ENCODE assay signal across 8 cellular contexts in genomic region chr4:76984127-76984526, GRCh38. TPM values are rescaled to one million over a fixed set of nuclear protein-coding genes. Genes with fewer than 3 reads are reported as not detected.
DNase-seq lines count a peak whose midpoint lies in the region; ATAC-seq and TF ChIP-seq lines count a peak whose summit lies in the region.

No MANE protein-coding gene starts in this region.

- H2AFZ ChIP-seq in SK-N-SH (ENCODE audit: low read depth), result no peak overlapping the region

- no peaks in the 10 kb centered on the region for H3K9me3 Mint-ChIP-seq in stimulated activated effector memory CD8-positive, alpha-beta T cell treated with anti-CD3 and anti-CD28 coated beads, Interleukin-12 subunit alpha, Interleukin-12 subunit beta, amount 100 ng/mL, for 72 hours

- no peaks in the 10 kb centered on the region for H3K9me2 ChIP-seq in SK-N-SH

- no peaks in the 10 kb centered on the region for H3K27me3 ChIP-seq in SK-N-SH (ENCODE audit: insufficient read depth)
- no peaks in the 10 kb centered on the region for H3K27me3 ChIP-seq in gastroesophageal sphincter

- DNase-seq in GM13977 (ENCODE audit: low spot score) (peak; percentile 34), HEK293T (ENCODE audit: extremely low spot score) (peak; percentile 24), SK-N-SH (peak; percentile 39), NCI-H526 (lab: John Stamatoyannopoulos, UW) (no peak), NCI-H2227 treated with DMSO at 0.1 percent for 48 hours (lab: John Stamatoyannopoulos, UW) (no peak)
- DNase-seq in stimulated activated effector memory CD8-positive, alpha-beta T cell treated with anti-CD3 and anti-CD28 coated beads, Interleukin-12 subunit alpha, Interleukin-12 subunit beta, amount 100 ng/mL, for 72 hours (ENCODE audit: low spot score in 2 of 2), result no peak

- POLR2A ChIA-PET in HEK293T (lab: Yijun Ruan, JAX), result no interaction called here
- POLR2A ChIA-PET in SK-N-SH (lab: Yijun Ruan, JAX), result no interaction called here

- CTCF ChIA-PET in HEK293T (lab: Yijun Ruan, JAX), result no interaction called here
- CTCF ChIA-PET in SK-N-SH (lab: Yijun Ruan, JAX), result no interaction called here

- in situ Hi-C loops in GM13977 (cut with MboI; ENCODE audit: low pct_unique_long_range_greater_than_20kb, low sequenced_read_pairs, unreplicated experiment), result no loop called here

- H3K9me3 ChIP-seq in SK-N-SH, result no peaks in the 10 kb centered on the region
- H3K9me3 ChIP-seq in gastroesophageal sphincter, result no peaks in the 10 kb centered on the region

- H3K4me1 Mint-ChIP-seq in stimulated activated effector memory CD8-positive, alpha-beta T cell treated with anti-CD3 and anti-CD28 coated beads, Interleukin-12 subunit alpha, Interleukin-12 subunit beta, amount 100 ng/mL, for 72 hours, result peaks cover 77% of the 10 kb centered on the region

- no peak overlapping the region for H3K4me3 ChIP-seq in SK-N-SH (ENCODE audit: low read depth in 2 of 2, low read length in 1 of 2)
- H3K4me3 ChIP-seq in gastroesophageal sphincter, result no peak overlapping the region

- peaks cover 47% of the 10 kb centered on the region for H3F3A ChIP-seq in SK-N-SH (replicated peaks; ENCODE audit: insufficient read depth)

- no peaks in the 10 kb centered on the region for H3K36me3 Mint-ChIP-seq in stimulated activated effector memory CD8-positive, alpha-beta T cell treated with anti-CD3 and anti-CD28 coated beads, Interleukin-12 subunit alpha, Interleukin-12 subunit beta, amount 100 ng/mL, for 72 hours

- ATAC-seq in gastroesophageal sphincter, result peak; percentile 17
- ATAC-seq in stimulated activated effector memory CD8-positive, alpha-beta T cell treated with anti-CD3 and anti-CD28 coated beads, Interleukin-12 subunit alpha, Interleukin-12 subunit beta, amount 100 ng/mL, for 72 hours, result peak; percentile 58
- ATAC-seq in GM19324 (IDR thresholded peaks at IDR 0.05; ENCODE audit: low FRiP score, unreplicated experiment), result no peak

- peak overlapping the region; percentile 59; the same call in 1 of the 2 replicates for H3K9ac ChIP-seq in SK-N-SH

- peak; percentile 52 for TF ChIP-seq RAD21 in SK-N-SH (IDR thresholded peaks at IDR 0.05; ENCODE audit: low read length)

- H3K27ac Mint-ChIP-seq in stimulated activated effector memory CD8-positive, alpha-beta T cell treated with anti-CD3 and anti-CD28 coated beads, Interleukin-12 subunit alpha, Interleukin-12 subunit beta, amount 100 ng/mL, for 72 hours, result no peak overlapping the region

- no peak for TF ChIP-seq POLR2A in gastroesophageal sphincter (IDR thresholded peaks at IDR 0.05)

- peaks cover 17 to 54% of the 10 kb centered on the region in 2 experiments for H3K4me1 ChIP-seq in SK-N-SH (ENCODE audit: control insufficient read depth in 1 of 2, insufficient read depth in 2 of 2, low read depth in 1 of 2, low read length in 1 of 2)
- peaks cover 4 to 52% (median 14%) of the 10 kb centered on the region in 3 donors for H3K4me1 ChIP-seq in gastroesophageal sphincter

- peaks cover 0 to 9% of the 10 kb centered on the region in 2 experiments for H3K36me3 ChIP-seq in SK-N-SH (replicated peaks in 1 of 2; ENCODE audit: control insufficient read depth in 1 of 2, insufficient read depth in 2 of 2, low read length in 1 of 2)
- H3K36me3 ChIP-seq in gastroesophageal sphincter, result no peaks in the 10 kb centered on the region

- peaks cover 5% of the 10 kb centered on the region; the same call in 1 of the 2 replicates for H4K20me1 ChIP-seq in SK-N-SH (ENCODE audit: insufficient read depth)

- 74% methylated on average over 3 of the region's 3 CpGs for WGBS in SK-N-SH (ENCODE audit: low lambda C conversion rate)
- 30% methylated on average over 3 of the region's 3 CpGs; no CpG with 5 or more reads in 1 of the 2 donors for WGBS in gastroesophageal sphincter (ENCODE audit: low coverage in 1 of 2), 2 donors

- H3K4me3 Mint-ChIP-seq in stimulated activated effector memory CD8-positive, alpha-beta T cell treated with anti-CD3 and anti-CD28 coated beads, Interleukin-12 subunit alpha, Interleukin-12 subunit beta, amount 100 ng/mL, for 72 hours, result no peak overlapping the region

- H3K79me2 ChIP-seq in SK-N-SH (ENCODE audit: insufficient read depth), result peaks cover 94% of the 10 kb centered on the region

- H3K27ac ChIP-seq in SK-N-SH (ENCODE audit: low read depth in 2 of 2, low read length in 1 of 2) (peak overlapping the region; percentile 85 to 99), gastroesophageal sphincter (peak overlapping the region; percentile 58 to 76 (median 72))

- TF ChIP-seq EP300 in SK-N-SH (IDR thresholded peaks at IDR 0.05; ENCODE audit: borderline replicate concordance in 1 of 2, low read depth in 1 of 2, low read length in 1 of 2) (no peak), gastroesophageal sphincter (IDR thresholded peaks at IDR 0.05) (no peak)

- TF ChIP-seq CTCF in GM13977 (IDR thresholded peaks at IDR 0.05; ENCODE audit: extremely low read depth, insufficient read depth, missing control alignments) (peak; percentile 37), SK-N-SH (IDR thresholded peaks at IDR 0.05) (peak; percentile 60), gastroesophageal sphincter (IDR thresholded peaks at IDR 0.05) (peak; percentile 7 to 42 (median 28))

- peak overlapping the region; percentile 76 for H3K4me2 ChIP-seq in SK-N-SH

TF ChIP-seq in HEK293T, 16 proteins besides CTCF, POLR2A, EP300 and RAD21:
- no peak for TF ChIP-seq FOXK2 (IDR thresholded peaks at IDR 0.05)
- peak; percentile 81 for TF ChIP-seq ZNF384 (IDR thresholded peaks at IDR 0.05)

TF ChIP-seq in SK-N-SH, 30 proteins besides CTCF, POLR2A, EP300 and RAD21:
- TF ChIP-seq FOXJ3 (CRISPR knock-in tag; IDR thresholded peaks at IDR 0.05) (no peak), GABPA (IDR thresholded peaks at IDR 0.05; ENCODE audit: low read depth) (peak; percentile 27; the same call in 1 of the 2 replicates), SMC3 (IDR thresholded peaks at IDR 0.05; ENCODE audit: low read depth, low read length) (peak; percentile 16; the same call in 1 of the 2 replicates)

RNA-seq across cellular contexts. Expression of gene SEPTIN11, which starts 34.6 kb away (rescaled TPM):
- polyA plus RNA-seq in SK-N-SH (2012; rRNA removed), result 47.4 and 81.9 TPM in 2 replicates
- 75.6 and 89.3 TPM in 2 replicates for polyA plus RNA-seq in SK-N-SH (2012; cell fraction: cytosol; rRNA removed)
- polyA plus RNA-seq in SK-N-SH (2012; cell fraction: nucleus; rRNA removed), result 34.1 and 66.4 TPM in 2 replicates
- total RNA-seq in gastroesophageal sphincter, result 100 to 1,000 TPM in 2 of 4 donors, 10 to 100 TPM in 2; 65.1 to 192 (median 97.8) TPM

Comparison
In these comparisons a context has a peak if more than half of its experiments do, and no peak if none do; other contexts are left out.
1. DNase-seq: peak in GM13977 (single experiment), HEK293T (single experiment) and SK-N-SH (single experiment); none in stimulated activated effector memory CD8-positive, alpha-beta T cell treated with anti-CD3 and anti-CD28 coated beads, Interleukin-12 subunit alpha, Interleukin-12 subunit beta, amount 100 ng/mL, for 72 hours (0 of 2), NCI-H526 (0 of 2) and NCI-H2227 treated with DMSO at 0.1 percent for 48 hours (single experiment).
2. Peak in every context shown above with its lines, with median percentiles within 50 percentile points of each other: CTCF ChIP-seq.